Comparison of ENCODE assay signal across 9 cellular contexts in the genomic region with DNA sequence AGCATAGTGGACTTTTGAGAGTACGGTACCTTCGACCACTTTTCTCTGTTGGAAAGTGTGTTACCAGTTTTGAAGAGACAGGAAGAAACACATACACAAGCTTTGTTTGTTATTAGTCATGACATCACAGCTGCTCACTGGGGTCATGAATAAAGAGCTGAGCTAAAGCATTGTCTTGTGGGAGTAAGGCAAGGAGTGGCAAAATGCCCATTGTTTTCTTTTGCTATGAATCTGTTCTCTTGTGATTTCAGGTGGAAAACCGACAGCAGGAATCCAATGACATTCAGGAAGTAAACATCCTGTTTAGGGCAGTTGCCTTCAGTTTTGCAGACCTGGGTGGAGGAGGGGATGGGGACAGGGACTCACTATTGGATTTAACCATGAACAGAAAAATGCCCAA.
A peak's percentile ranks its signal among the peaks of the same experiment; 100 is the strongest.
DNase-seq lines count a peak whose midpoint lies in the region; ATAC-seq and TF ChIP-seq lines count a peak whose summit lies in the region.
"Had no signal": no experiment of that assay in that cellular context is flagged by ENCODE, and none has a peak within 500 bp of the region (broad histone marks: within the 10 kb centered on the region; RNA-seq: fewer than 3 reads in every experiment).

No MANE protein-coding gene starts in this region.

- no peak for DNase-seq in SK-N-MC (ENCODE audit: low read depth, low spot score)
- peak; percentile 90 for DNase-seq in globus pallidus (ENCODE audit: low spot score)
- no peak for DNase-seq in sciatic nerve (ENCODE audit: low spot score)
- DNase-seq in Calu3: no peak
- no peak for DNase-seq in NOMO-1 treated with DMSO at 0.1 percent for 48 hours (lab: John Stamatoyannopoulos, UW; ENCODE audit: unreplicated experiment)

- peaks cover 2% of the 10 kb centered on the region for H3K9me3 Mint-ChIP-seq in Calu3 (ENCODE audit: low read depth, unreplicated experiment)
- H3K9me3 Mint-ChIP-seq: natural killer cell treated with Interleukin-12 subunit alpha and Interleukin-12 subunit beta and Interleukin-15 and Interleukin-18, amount 100 ng/mL, for 72 hours had no signal

- H3K4me3 ChIP-seq in SK-N-MC: peak overlapping the region; percentile 64; the same call in 1 of the 2 replicates

- intact Hi-C loops in sciatic nerve (cut with DNase I) (no loop called here), Calu3 (cut with micrococcal nuclease; ENCODE audit: unreplicated experiment) (no loop called here)

- H3K4me1 Mint-ChIP-seq in Calu3 (ENCODE audit: low read depth, unreplicated experiment): peaks cover 13% of the 10 kb centered on the region

- peak; percentile 56 for ATAC-seq in GM19395 (IDR thresholded peaks at IDR 0.05; ENCODE audit: unreplicated experiment)
- peak; percentile 73 for ATAC-seq in sciatic nerve
- ATAC-seq in GM18502 (IDR thresholded peaks at IDR 0.05; ENCODE audit: poor library complexity, unreplicated experiment): no peak
- ATAC-seq in GM21723 (IDR thresholded peaks at IDR 0.05; ENCODE audit: unreplicated experiment): no peak
- ATAC-seq: natural killer cell treated with Interleukin-12 subunit alpha and Interleukin-12 subunit beta and Interleukin-15 and Interleukin-18, amount 100 ng/mL, for 72 hours had no signal

- H3K9me3 ChIP-seq in SK-N-MC (ENCODE audit: low read depth, low read length): no peaks in the 10 kb centered on the region

- peak overlapping the region; percentile 76 for H3K27ac ChIP-seq in SK-N-MC

- BruUV-seq in Calu3 (replicated peaks; lab: Mats Ljungman, UMichigan): no TSS peak

- H3K36me3 ChIP-seq in SK-N-MC (ENCODE audit: insufficient read depth, low read length): peaks cover 22% of the 10 kb centered on the region

- no peak overlapping the region for H3K27ac Mint-ChIP-seq in Calu3 (ENCODE audit: unreplicated experiment)
- H3K27ac Mint-ChIP-seq: natural killer cell treated with Interleukin-12 subunit alpha and Interleukin-12 subunit beta and Interleukin-15 and Interleukin-18, amount 100 ng/mL, for 72 hours had no signal

- no peaks in the 10 kb centered on the region for H3K27me3 Mint-ChIP-seq in Calu3 (ENCODE audit: unreplicated experiment)
- H3K27me3 Mint-ChIP-seq: natural killer cell treated with Interleukin-12 subunit alpha and Interleukin-12 subunit beta and Interleukin-15 and Interleukin-18, amount 100 ng/mL, for 72 hours had no signal

- no peak overlapping the region for H3K9ac ChIP-seq in SK-N-MC (ENCODE audit: insufficient read length)

- H3K36me3 Mint-ChIP-seq in Calu3 (ENCODE audit: insufficient read depth, unreplicated experiment): no peaks in the 10 kb centered on the region
- H3K36me3 Mint-ChIP-seq: natural killer cell treated with Interleukin-12 subunit alpha and Interleukin-12 subunit beta and Interleukin-15 and Interleukin-18, amount 100 ng/mL, for 72 hours had no signal

- H3K4me3 Mint-ChIP-seq in Calu3 (ENCODE audit: low read depth, unreplicated experiment): no peak overlapping the region
- H3K4me3 Mint-ChIP-seq: natural killer cell treated with Interleukin-12 subunit alpha and Interleukin-12 subunit beta and Interleukin-15 and Interleukin-18, amount 100 ng/mL, for 72 hours had no signal

- CTCF ChIA-PET in Calu3 (lab: Charles Lee): interaction anchor here (0.6 to 0.8 kb wide), 3 partner anchors 21 to 432 kb away, joined by 3 read pairs; no protein-coding TSS in a partner anchor

- no peak for TF ChIP-seq CTCF in Calu3 (IDR thresholded peaks at IDR 0.05; ENCODE audit: unreplicated experiment)

Comparison
In these comparisons a context has a peak if more than half of its experiments do, and no peak if none do; other contexts are left out.
1. ATAC-seq: peak in GM19395 (single experiment) and sciatic nerve (single experiment); none in GM18502 (single experiment) and GM21723 (single experiment).